ENCODE assay signal across 1 cellular context in the genomic region with DNA sequence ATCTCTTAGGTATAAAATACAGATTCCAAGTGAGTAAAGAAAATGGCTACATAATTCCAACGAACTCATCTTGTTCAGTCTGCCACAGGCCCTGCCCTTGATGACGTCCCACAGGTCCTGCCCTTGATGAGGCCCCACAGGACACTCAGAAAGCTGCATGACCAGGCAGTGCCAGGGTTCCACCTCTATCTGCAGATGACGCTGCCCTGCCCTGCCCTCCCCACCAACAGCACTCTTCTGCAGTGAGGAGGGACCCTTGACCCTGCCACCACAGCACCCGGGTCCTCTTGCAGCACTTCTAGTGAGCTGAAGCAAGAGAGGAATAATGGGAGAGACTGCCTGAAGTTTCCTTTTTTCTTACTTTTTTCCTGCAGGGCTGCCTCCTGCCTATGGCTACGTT.
TF ChIP-seq lines count a peak whose summit lies in the region.

No MANE protein-coding gene starts in this region.

TF ChIP-seq in HCT116, 20 proteins besides CTCF, POLR2A, EP300 and RAD21 (continued from another document):
- TF ChIP-seq, protein P1, sequence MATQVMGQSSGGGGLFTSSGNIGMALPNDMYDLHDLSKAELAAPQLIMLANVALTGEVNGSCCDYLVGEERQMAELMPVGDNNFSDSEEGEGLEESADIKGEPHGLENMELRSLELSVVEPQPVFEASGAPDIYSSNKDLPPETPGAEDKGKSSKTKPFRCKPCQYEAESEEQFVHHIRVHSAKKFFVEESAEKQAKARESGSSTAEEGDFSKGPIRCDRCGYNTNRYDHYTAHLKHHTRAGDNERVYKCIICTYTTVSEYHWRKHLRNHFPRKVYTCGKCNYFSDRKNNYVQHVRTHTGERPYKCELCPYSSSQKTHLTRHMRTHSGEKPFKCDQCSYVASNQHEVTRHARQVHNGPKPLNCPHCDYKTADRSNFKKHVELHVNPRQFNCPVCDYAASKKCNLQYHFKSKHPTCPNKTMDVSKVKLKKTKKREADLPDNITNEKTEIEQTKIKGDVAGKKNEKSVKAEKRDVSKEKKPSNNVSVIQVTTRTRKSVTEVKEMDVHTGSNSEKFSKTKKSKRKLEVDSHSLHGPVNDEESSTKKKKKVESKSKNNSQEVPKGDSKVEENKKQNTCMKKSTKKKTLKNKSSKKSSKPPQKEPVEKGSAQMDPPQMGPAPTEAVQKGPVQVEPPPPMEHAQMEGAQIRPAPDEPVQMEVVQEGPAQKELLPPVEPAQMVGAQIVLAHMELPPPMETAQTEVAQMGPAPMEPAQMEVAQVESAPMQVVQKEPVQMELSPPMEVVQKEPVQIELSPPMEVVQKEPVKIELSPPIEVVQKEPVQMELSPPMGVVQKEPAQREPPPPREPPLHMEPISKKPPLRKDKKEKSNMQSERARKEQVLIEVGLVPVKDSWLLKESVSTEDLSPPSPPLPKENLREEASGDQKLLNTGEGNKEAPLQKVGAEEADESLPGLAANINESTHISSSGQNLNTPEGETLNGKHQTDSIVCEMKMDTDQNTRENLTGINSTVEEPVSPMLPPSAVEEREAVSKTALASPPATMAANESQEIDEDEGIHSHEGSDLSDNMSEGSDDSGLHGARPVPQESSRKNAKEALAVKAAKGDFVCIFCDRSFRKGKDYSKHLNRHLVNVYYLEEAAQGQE (IDR thresholded peaks at IDR 0.05; ENCODE audit: low read depth), result no peak
- TF ChIP-seq JUND (IDR thresholded peaks at IDR 0.05), result no peak
- TF ChIP-seq TCF7L2 (IDR thresholded peaks at IDR 0.05; ENCODE audit: borderline replicate concordance, extremely low read depth, insufficient read depth, insufficient read length), result no peak
